Comparison of ENCODE assay signal across 13 cellular contexts in the genomic region with DNA sequence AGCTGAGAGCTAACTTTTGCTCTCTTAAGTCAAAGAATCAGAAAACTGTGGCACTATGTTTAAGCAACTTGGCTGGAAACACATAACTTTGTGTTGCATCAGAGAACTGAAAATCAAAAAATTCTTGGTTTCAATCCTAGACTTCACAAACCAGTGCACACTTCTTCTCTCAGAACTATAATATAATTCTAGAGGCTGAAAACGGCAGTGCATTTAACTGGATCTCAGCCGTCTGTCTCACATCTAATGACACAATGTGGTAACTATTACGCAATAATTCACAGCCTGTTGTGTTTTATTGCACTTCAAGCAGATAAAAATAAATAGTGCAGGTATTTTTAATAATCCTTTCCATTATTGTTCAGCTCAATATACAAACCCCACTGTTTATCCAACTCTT.
DNase-seq lines count a peak whose midpoint lies in the region; ATAC-seq and TF ChIP-seq lines count a peak whose summit lies in the region.
"Had no signal": no experiment of that assay in that cellular context is flagged by ENCODE, and none has a peak within 500 bp of the region (broad histone marks: within the 10 kb centered on the region; RNA-seq: fewer than 3 reads in every experiment).

No MANE protein-coding gene starts in this region.

- intact Hi-C loops in lower leg skin (cut with DNase I; ENCODE audit: low total_unique reads) = no loop called here

- no peak for TF ChIP-seq POLR2A in lower leg skin (IDR thresholded peaks at IDR 0.05)

- no peaks in the 10 kb centered on the region for H3K36me3 ChIP-seq in adipocyte (ENCODE audit: control insufficient read depth, insufficient read depth, low read length, severe bottlenecking)

- peaks cover 19% of the 10 kb centered on the region for H3K4me1 ChIP-seq in adipocyte (ENCODE audit: control insufficient read depth, insufficient read depth, low read length)

- no peak for ATAC-seq in HG02840 (IDR thresholded peaks at IDR 0.05; ENCODE audit: low FRiP score, unreplicated experiment)

- peak; percentile 23 to 25 for DNase-seq in AML-193 (lab: John Stamatoyannopoulos, UW)
- DNase-seq in HuH-7 (ENCODE audit: low spot score) = peak; percentile 10
- DNase-seq in adipocyte (ENCODE audit: low read depth) = peak; percentile 50
- peak; percentile 55 for DNase-seq in iris pigment epithelial cell (ENCODE audit: low read depth)
- DNase-seq in NCI-H1092 (lab: John Stamatoyannopoulos, UW) = no peak
- no peak for DNase-seq in substantia nigra (lab: John Stamatoyannopoulos, UW)
- DNase-seq in lower leg skin (ENCODE audit: low spot score in 2 of 2) = no peak
- DNase-seq: DMS79 treated with DMSO at 0.1 percent for 48 hours, NCI-H1417 treated with DMSO at 0.1 percent for 48 hours, nucleus accumbens, T-helper 9 cell had no signal

- no peak overlapping the region for H3K27ac ChIP-seq in substantia nigra (ENCODE audit: low read depth, low read length, poor library complexity, severe bottlenecking)
- H3K27ac ChIP-seq: RWPE1 had no signal

- H3K9ac ChIP-seq in adipocyte (ENCODE audit: low read length) = peak overlapping the region; percentile 37

- H3K9me3 ChIP-seq in adipocyte (ENCODE audit: control insufficient read depth, low read length) = no peaks in the 10 kb centered on the region

- WGBS in lower leg skin, 2 donors = 43 to 55% methylated on average over 3 of the region's 3 CpGs

- TF ChIP-seq CTCF in lower leg skin (IDR thresholded peaks at IDR 0.05) = no peak

- H3K27me3 ChIP-seq in adipocyte (replicated peaks; ENCODE audit: control insufficient read depth, insufficient read depth, low read length) = no peaks in the 10 kb centered on the region

- H3K4me3 ChIP-seq in adipocyte (ENCODE audit: low read length) (no peak overlapping the region), lower leg skin (ENCODE audit: low read depth, poor library complexity, severe bottlenecking) (no peak overlapping the region)

Comparison
In these comparisons a context has a peak if more than half of its experiments do, and no peak if none do; other contexts are left out.
1. DNase-seq: peak in AML-193 (2 of 2), HuH-7 (single experiment), adipocyte (single experiment) and iris pigment epithelial cell (single experiment); none in NCI-H1092 (single experiment), substantia nigra (0 of 49) and lower leg skin (0 of 2).